Comparison of ENCODE assay signal across 9 cellular contexts in genomic region chr15:74780983-74781672, GRCh38. TPM values are rescaled to one million over a fixed set of nuclear protein-coding genes. Genes with fewer than 3 reads are reported as not detected.
A peak's percentile ranks its signal among the peaks of the same experiment; 100 is the strongest.
DNase-seq lines count a peak whose midpoint lies in the region; TF ChIP-seq lines count a peak whose summit lies in the region.
"Had no signal": no experiment of that assay in that cellular context is flagged by ENCODE, and none has a peak within 500 bp of the region (broad histone marks: within the 10 kb centered on the region; RNA-seq: fewer than 3 reads in every experiment).

No MANE protein-coding gene starts in this region.

- no peaks in the 10 kb centered on the region for H3K9me3 ChIP-seq in ectodermal cell (ENCODE audit: control insufficient read depth, low read length)
- H3K9me3 ChIP-seq: adrenal gland had no signal

- peak; percentile 71 for DNase-seq in NK-92 treated with Interleukin-12 subunit alpha and Interleukin-12 subunit beta, amount 100 ng/mL, for 24 hours (lab: John Stamatoyannopoulos, UW)
- DNase-seq in NK-92 (lab: John Stamatoyannopoulos, UW; ENCODE audit: unreplicated experiment) (no peak), nephron progenitor cell (no peak), NCI-H187 treated with DMSO at 0.1 percent for 48 hours (lab: John Stamatoyannopoulos, UW) (no peak), NCI-H1105 (lab: John Stamatoyannopoulos, UW) (no peak), DMS114 treated with DMSO at 0.1 percent for 48 hours (lab: John Stamatoyannopoulos, UW; ENCODE audit: unreplicated experiment) (no peak)

- peaks cover 84% of the 10 kb centered on the region for H3K4me1 Mint-ChIP-seq in nephron progenitor cell

- TF ChIP-seq POLR2A in Raji (IDR thresholded peaks at IDR 0.05; ENCODE audit: insufficient read depth, low read depth, low read length) = peak; percentile 43; the same call in 1 of the 2 replicates

- 33% methylated on average over 18 of the region's 18 CpGs for WGBS in ectodermal cell, 2 experiments

- no peaks in the 10 kb centered on the region for H3K9me3 Mint-ChIP-seq in nephron progenitor cell

- H3K27ac ChIP-seq in ectodermal cell (ENCODE audit: insufficient read depth, low read depth, low read length, poor library complexity, severe bottlenecking) = no peak overlapping the region

- H3K4me3 ChIP-seq in ectodermal cell (ENCODE audit: insufficient read depth, low read depth, low read length) = peak overlapping the region; percentile 77

- no peak for TF ChIP-seq CTCF in nephron progenitor cell (IDR thresholded peaks at IDR 0.05)

- no peak overlapping the region for H3K27ac Mint-ChIP-seq in nephron progenitor cell

- H3K4me3 Mint-ChIP-seq in nephron progenitor cell = peak overlapping the region; percentile 80

- no peaks in the 10 kb centered on the region for H3K36me3 ChIP-seq in ectodermal cell (ENCODE audit: control insufficient read depth, insufficient read depth, low read length)
- H3K36me3 ChIP-seq: adrenal gland had no signal

- H3K36me3 Mint-ChIP-seq in nephron progenitor cell (ENCODE audit: low read depth) = peaks cover 4% of the 10 kb centered on the region

- peaks cover 15% of the 10 kb centered on the region for H3K27me3 ChIP-seq in ectodermal cell (ENCODE audit: control insufficient read depth, insufficient read depth, low read length, poor library complexity, severe bottlenecking)
- H3K27me3 ChIP-seq: adrenal gland had no signal

- peaks cover 3% of the 10 kb centered on the region for H3K27me3 Mint-ChIP-seq in nephron progenitor cell (ENCODE audit: low read depth, poor library complexity)

- H3K4me1 ChIP-seq in ectodermal cell (ENCODE audit: control insufficient read depth, insufficient read depth, low read length) = peaks cover 42% of the 10 kb centered on the region

RNA-seq across cellular contexts. Expression of gene CSK, which starts 0.8 kb away (rescaled TPM):
- 59.9 TPM for polyA plus RNA-seq in ectodermal cell (2013, experiment 1 of 4)
- 56.1 TPM for polyA plus RNA-seq in ectodermal cell (2013, experiment 2 of 4)
- polyA plus RNA-seq in ectodermal cell (2013, experiment 3 of 4) = 43.9 TPM
- 44.4 TPM for polyA plus RNA-seq in ectodermal cell (2013, experiment 4 of 4)

RNA-seq across cellular contexts. Expression of gene LMAN1L, which starts 31.5 kb away (rescaled TPM):
- polyA plus RNA-seq in ectodermal cell (2013, experiment 1 of 4) = not detected
- not detected for polyA plus RNA-seq in ectodermal cell (2013, experiment 2 of 4)
- not detected for polyA plus RNA-seq in ectodermal cell (2013, experiment 3 of 4)
- polyA plus RNA-seq in ectodermal cell (2013, experiment 4 of 4) = not detected

RNA-seq across cellular contexts. Expression of gene CYP1A2, which starts 32.5 kb away (rescaled TPM):
- polyA plus RNA-seq in ectodermal cell (2013, experiment 1 of 4) = not detected
- not detected for polyA plus RNA-seq in ectodermal cell (2013, experiment 2 of 4)
- not detected for polyA plus RNA-seq in ectodermal cell (2013, experiment 3 of 4)
- not detected for polyA plus RNA-seq in ectodermal cell (2013, experiment 4 of 4)
- polyA plus RNA-seq: adrenal gland had no signal

RNA-seq across cellular contexts. Expression of gene CPLX3, which starts 45.3 kb away (rescaled TPM):
- polyA plus RNA-seq in ectodermal cell (2013, experiment 1 of 4) = not detected
- polyA plus RNA-seq in ectodermal cell (2013, experiment 2 of 4) = not detected
- not detected for polyA plus RNA-seq in ectodermal cell (2013, experiment 3 of 4)
- not detected for polyA plus RNA-seq in ectodermal cell (2013, experiment 4 of 4)

RNA-seq across cellular contexts. Expression of gene CYP1A1, which starts 55.8 kb away (rescaled TPM):
- polyA plus RNA-seq in ectodermal cell (2013, experiment 1 of 4) = 0.20 TPM
- polyA plus RNA-seq in ectodermal cell (2013, experiment 2 of 4) = 0.30 TPM
- polyA plus RNA-seq in ectodermal cell (2013, experiment 3 of 4) = 0.64 TPM
- polyA plus RNA-seq in ectodermal cell (2013, experiment 4 of 4) = 0.45 TPM
